Comparison of ENCODE assay signal across 2 cellular contexts in genomic region chr4:83890231-83890630, GRCh38.
TF ChIP-seq lines count a peak whose summit lies in the region.

No MANE protein-coding gene starts in this region.

TF ChIP-seq in A549, 52 proteins besides CTCF, POLR2A, EP300 and RAD21:
- TF ChIP-seq PBX3 (IDR thresholded peaks at IDR 0.05) (no peak), HOXB5 (CRISPR knock-in tag; IDR thresholded peaks at IDR 0.05) (no peak), BCL3 (IDR thresholded peaks at IDR 0.05) (no peak), NR3C1 (IDR thresholded peaks at IDR 0.05) (no peak), SMC3 (IDR thresholded peaks at IDR 0.05) (no peak), E2F6 (IDR thresholded peaks at IDR 0.05; ENCODE audit: borderline replicate concordance, low read depth) (no peak), RCOR1 (IDR thresholded peaks at IDR 0.05; ENCODE audit: low read depth, low read length) (no peak), CHD4 (IDR thresholded peaks at IDR 0.05; ENCODE audit: borderline replicate concordance) (no peak), HOXA7 (CRISPR knock-in tag; IDR thresholded peaks at IDR 0.05) (no peak), MAFK (IDR thresholded peaks at IDR 0.05; ENCODE audit: partially characterized antibody) (no peak), GATA3 (IDR thresholded peaks at IDR 0.05; ENCODE audit: borderline replicate concordance) (no peak), RFX5 (IDR thresholded peaks at IDR 0.05) (no peak), NPAS2 (CRISPR knock-in tag; IDR thresholded peaks at IDR 0.05; ENCODE audit: borderline replicate concordance) (no peak), KDM5A (IDR thresholded peaks at IDR 0.05) (no peak)
TF ChIP-seq in A549: peak in this region for 0.

TF ChIP-seq in IMR-90, 13 proteins besides CTCF, POLR2A, EP300 and RAD21 (continued from another document):
- TF ChIP-seq ELK1 (IDR thresholded peaks at IDR 0.05; ENCODE audit: borderline replicate concordance, low read depth, low read length): no peak
- TF ChIP-seq NFE2L2 (IDR thresholded peaks at IDR 0.05; ENCODE audit: low read depth, low read length): no peak
- no peak for TF ChIP-seq CHD1 (IDR thresholded peaks at IDR 0.05; ENCODE audit: low read depth, low read length)
- TF ChIP-seq RCOR1 (IDR thresholded peaks at IDR 0.05; ENCODE audit: insufficient replicate concordance, low read length): no peak
- TF ChIP-seq MXI1 (IDR thresholded peaks at IDR 0.05; ENCODE audit: borderline replicate concordance, low read depth, low read length): no peak
- no peak for TF ChIP-seq MAZ (IDR thresholded peaks at IDR 0.05; ENCODE audit: borderline replicate concordance, low read depth, low read length)
- TF ChIP-seq MAFK (IDR thresholded peaks at IDR 0.05; ENCODE audit: low read depth, low read length): no peak
- TF ChIP-seq CEBPB (IDR thresholded peaks at IDR 0.05; ENCODE audit: low read depth, low read length): no peak
- TF ChIP-seq RFX5 (IDR thresholded peaks at IDR 0.05; ENCODE audit: low read depth, low read length): no peak
- TF ChIP-seq USF2 (IDR thresholded peaks at IDR 0.05; ENCODE audit: low read depth, low read length): no peak
